Comparison of ENCODE assay signal across 1 cellular context in genomic region chr2:176172007-176172747, GRCh38.
TF ChIP-seq lines count a peak whose summit lies in the region.

No MANE protein-coding gene starts in this region.

TF ChIP-seq in H1, 55 proteins besides CTCF, POLR2A, EP300 and RAD21:
- peak; percentile 98 for TF ChIP-seq RNF2 (IDR thresholded peaks at IDR 0.05; ENCODE audit: borderline replicate concordance, low read depth, low read length, missing control alignments, poor library complexity, severe bottlenecking)
- TF ChIP-seq CTBP2 (IDR thresholded peaks at IDR 0.05; ENCODE audit: borderline replicate concordance, insufficient read depth, insufficient read length, low read length), result no peak
- peak; percentile 100 for TF ChIP-seq EZH2 (IDR thresholded peaks at IDR 0.05; ENCODE audit: low read depth, low read length, severe bottlenecking)
- no peak for TF ChIP-seq JUND (IDR thresholded peaks at IDR 0.05; ENCODE audit: low read length)
- peak; percentile 76; the same call in 1 of the 2 replicates for TF ChIP-seq E2F6 (IDR thresholded peaks at IDR 0.05)
- TF ChIP-seq SP2 (IDR thresholded peaks at IDR 0.05; ENCODE audit: low read length), result no peak
- TF ChIP-seq KDM4A (IDR thresholded peaks at IDR 0.05; ENCODE audit: low read depth, low read length, severe bottlenecking), result peak; percentile 72
- no peak for TF ChIP-seq SIX5 (IDR thresholded peaks at IDR 0.05; ENCODE audit: low read depth, low read length)
- no peak for TF ChIP-seq KDM5A (IDR thresholded peaks at IDR 0.05; ENCODE audit: low read length)
- no peak for TF ChIP-seq SP4 (IDR thresholded peaks at IDR 0.05; ENCODE audit: low read length)
- TF ChIP-seq CREB1 (IDR thresholded peaks at IDR 0.05), result no peak
- TF ChIP-seq SUZ12 (IDR thresholded peaks at IDR 0.05; ENCODE audit: low read length), result peak; percentile 99
